ENCODE assay signal across 1 cellular context in the genomic region with DNA sequence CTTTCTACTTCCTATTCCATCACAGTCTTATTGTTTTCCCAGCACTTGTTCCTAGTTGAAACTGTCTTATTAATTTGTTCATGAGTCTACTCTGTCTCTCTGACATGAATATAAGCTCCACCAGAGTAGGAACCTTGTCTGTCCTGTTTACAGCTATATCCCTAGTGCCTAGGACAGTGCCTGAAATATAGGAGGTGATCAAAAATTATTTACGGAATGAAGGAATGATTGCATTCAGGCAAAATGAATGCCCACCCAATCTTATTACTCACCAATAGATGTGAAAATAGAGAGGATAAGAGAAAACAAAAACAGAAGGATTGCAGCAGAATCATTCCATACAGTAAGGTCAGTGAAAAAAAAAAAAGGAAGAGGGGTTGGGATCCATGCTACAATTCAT.
TF ChIP-seq lines count a peak whose summit lies in the region.

No MANE protein-coding gene starts in this region.

TF ChIP-seq in endothelial cell of umbilical vein, 7 proteins besides CTCF, POLR2A, EP300 and RAD21:
- TF ChIP-seq, protein P1, sequence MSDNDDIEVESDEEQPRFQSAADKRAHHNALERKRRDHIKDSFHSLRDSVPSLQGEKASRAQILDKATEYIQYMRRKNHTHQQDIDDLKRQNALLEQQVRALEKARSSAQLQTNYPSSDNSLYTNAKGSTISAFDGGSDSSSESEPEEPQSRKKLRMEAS (IDR thresholded peaks at IDR 0.05; ENCODE audit: insufficient read depth, insufficient read length), result no peak
- TF ChIP-seq MYC (IDR thresholded peaks at IDR 0.05; ENCODE audit: low read depth, low read length) (no peak), JUN (IDR thresholded peaks at IDR 0.05; ENCODE audit: borderline replicate concordance, insufficient read depth, insufficient read length, low read depth) (no peak), EZH2 (IDR thresholded peaks at IDR 0.05; ENCODE audit: borderline replicate concordance, low read depth, low read length, severe bottlenecking) (no peak), GATA2 (IDR thresholded peaks at IDR 0.05; ENCODE audit: insufficient read depth, insufficient read length, low read depth, low read length) (no peak), FOS (IDR thresholded peaks at IDR 0.05; ENCODE audit: borderline replicate concordance, insufficient read depth, low read length) (no peak), POLR2AphosphoS5 (IDR thresholded peaks at IDR 0.05; ENCODE audit: insufficient read depth, low read depth, low read length) (no peak)
